13 cellular contexts compared by ENCODE assay signal in the genomic region with DNA sequence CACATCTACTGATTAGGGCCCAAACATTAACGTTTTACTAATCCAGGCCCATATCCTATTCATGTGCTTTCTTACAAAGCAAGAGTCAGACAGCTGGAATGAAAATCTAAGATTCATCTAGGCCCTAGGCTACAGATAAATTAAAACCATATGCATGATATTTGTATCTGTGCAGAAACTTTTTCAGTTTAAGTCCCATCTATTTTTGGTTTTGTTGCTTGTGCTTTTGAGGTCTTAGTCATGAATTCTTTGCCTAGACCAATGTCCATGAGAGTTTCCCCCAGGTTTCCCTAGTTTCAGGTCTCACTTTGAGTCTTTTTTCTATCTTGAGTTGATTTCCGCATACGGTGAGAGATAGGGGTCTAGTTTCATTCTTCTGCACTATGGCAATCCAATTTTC. TPM values are rescaled to one million over a fixed set of nuclear protein-coding genes. Genes with fewer than 3 reads are reported as not detected.
DNase-seq lines count a peak whose midpoint lies in the region; ATAC-seq and TF ChIP-seq lines count a peak whose summit lies in the region.
"Had no signal": no experiment of that assay in that cellular context is flagged by ENCODE, and none has a peak within 500 bp of the region (broad histone marks: within the 10 kb centered on the region; RNA-seq: fewer than 3 reads in every experiment).

No MANE protein-coding gene starts in this region.

- H3K4me1 ChIP-seq in Caco-2, result peaks cover 47% of the 10 kb centered on the region
- peaks cover 30% of the 10 kb centered on the region for H3K4me1 ChIP-seq in osteoblast (ENCODE audit: insufficient read depth, low read length)

- H3K9me3 ChIP-seq in Caco-2, result no peaks in the 10 kb centered on the region
- no peaks in the 10 kb centered on the region for H3K9me3 ChIP-seq in osteoblast (ENCODE audit: low read depth, low read length)
- H3K9me3 ChIP-seq: SJSA1 had no signal

- TF ChIP-seq CTCF in Caco-2 (IDR thresholded peaks at IDR 0.05; ENCODE audit: insufficient read depth in 1 of 2, low read depth in 1 of 2, low read length in 1 of 2, severe bottlenecking in 1 of 2, unreplicated experiment in 1 of 2) (no peak), osteoblast (IDR thresholded peaks at IDR 0.05; ENCODE audit: extremely low read depth, low read depth, low read length) (no peak)

- no peak overlapping the region for H3K4me3 Mint-ChIP-seq in Caco-2 (ENCODE audit: unreplicated experiment)
- H3K4me3 Mint-ChIP-seq: nephron progenitor cell had no signal

- H3K36me3 ChIP-seq in Caco-2 (ENCODE audit: control insufficient read depth, insufficient read depth, low read length) (peaks cover 6% of the 10 kb centered on the region), osteoblast (ENCODE audit: insufficient read depth, low read length) (peaks cover 12% of the 10 kb centered on the region)
- H3K36me3 ChIP-seq: brain microvascular endothelial cell had no signal

- peaks cover 99% of the 10 kb centered on the region for H3K79me2 ChIP-seq in osteoblast (ENCODE audit: insufficient read depth, low read length)

- H4K20me1 ChIP-seq in osteoblast (ENCODE audit: insufficient read depth, low read length), result peaks cover 86% of the 10 kb centered on the region

- POLR2A ChIA-PET in Caco-2 (lab: Charles Lee), result interaction anchor here (0.5 to 2.0 kb wide), 5 partner anchors 13 to 120 kb away, joined by 3 to 23 read pairs (median 5); a partner anchor contains a TSS

- H3K27me3 ChIP-seq in Caco-2 (replicated peaks; ENCODE audit: control insufficient read depth, insufficient read depth, low read length), result no peaks in the 10 kb centered on the region
- no peaks in the 10 kb centered on the region for H3K27me3 ChIP-seq in osteoblast (ENCODE audit: insufficient read depth, low read length)
- H3K27me3 ChIP-seq: brain microvascular endothelial cell, SJSA1 had no signal

- peaks cover 66% of the 10 kb centered on the region for H3K4me1 Mint-ChIP-seq in Caco-2 (ENCODE audit: low read depth, unreplicated experiment)

- BruUV-seq in Caco-2 (replicated peaks; lab: Mats Ljungman, UMichigan), result no TSS peak

- no peak overlapping the region for H3K4me3 ChIP-seq in Caco-2 (ENCODE audit: low read depth, low read length)
- no peak overlapping the region for H3K4me3 ChIP-seq in osteoblast (ENCODE audit: insufficient read depth, low read length)
- H3K4me3 ChIP-seq: SJSA1 had no signal

- peak; percentile 4 for ATAC-seq in HG02885 (IDR thresholded peaks at IDR 0.05; ENCODE audit: poor library complexity, unreplicated experiment)

- no peaks in the 10 kb centered on the region for H3K27me3 Mint-ChIP-seq in Caco-2 (ENCODE audit: insufficient read depth, unreplicated experiment)

- no peak overlapping the region for H2AFZ ChIP-seq in osteoblast (ENCODE audit: low read length)

- H3K27ac ChIP-seq in osteoblast (ENCODE audit: low read depth, low read length), result no peak overlapping the region
- H3K27ac ChIP-seq: brain microvascular endothelial cell, SJSA1 had no signal

- intact Hi-C loops in Caco-2 (cut with micrococcal nuclease; ENCODE audit: unreplicated experiment), result loop anchor here (1.0 to 10.0 kb wide), 3 partner anchors 16 to 396 kb away; a partner anchor contains a TSS

- H3K4me2 ChIP-seq in osteoblast (ENCODE audit: insufficient read depth, low read length), result no peak overlapping the region

- DNase-seq in Caco-2, result no peak
- peak; percentile 78 for DNase-seq in amniotic stem cell (lab: John Stamatoyannopoulos, UW)
- peak; percentile 38 for DNase-seq in osteoblast (ENCODE audit: insufficient read length, low spot score, missing footprints)
- DNase-seq in T1000 (lab: John Stamatoyannopoulos, UW), result no peak
- DNase-seq in SKM-1 treated with dmso at 0.1 percent for 144 hours (lab: John Stamatoyannopoulos, UW; ENCODE audit: unreplicated experiment), result no peak
- DNase-seq in NCI-H2171 treated with DMSO at 0.1 percent for 48 hours (lab: John Stamatoyannopoulos, UW), result no peak
- DNase-seq: activated CD4-positive, alpha-beta T cell treated with anti-CD3 and anti-CD28 coated beads, Interleukin-2, amount 50 U/mL, for 48 hours; brain microvascular endothelial cell; DMS53; NCI-H524 treated with DMSO at 0.1 percent for 48 hours; nephron progenitor cell had no signal

- CTCF ChIA-PET in Caco-2 (lab: Charles Lee), result interaction anchor here (0.5 to 2.4 kb wide), 7 partner anchors 18 to 248 kb away, joined by 3 to 17 read pairs (median 8); a partner anchor contains a TSS

- no peaks in the 10 kb centered on the region for H3K9me3 Mint-ChIP-seq in Caco-2 (ENCODE audit: unreplicated experiment)
- H3K9me3 Mint-ChIP-seq: nephron progenitor cell had no signal

- H3K36me3 Mint-ChIP-seq in Caco-2 (ENCODE audit: insufficient read depth, unreplicated experiment), result peaks cover 82% of the 10 kb centered on the region

- H3K27ac Mint-ChIP-seq in Caco-2 (ENCODE audit: unreplicated experiment), result peak overlapping the region; percentile 22
- H3K27ac Mint-ChIP-seq: nephron progenitor cell had no signal

RNA-seq across cellular contexts. Expression of a gene that starts 20.2 kb away (rescaled TPM):
- total RNA-seq in Caco-2 (2022), result 154 and 157 TPM in 2 replicates
- total RNA-seq in osteoblast, result 23.5 and 26.2 TPM in 2 replicates

RNA-seq across cellular contexts. Expression of a gene that starts 47.3 kb away (rescaled TPM):
- 170 and 188 TPM in 2 replicates for total RNA-seq in Caco-2 (2022)
- 43.3 and 53.2 TPM in 2 replicates for total RNA-seq in osteoblast

RNA-seq across cellular contexts. Expression of a gene that starts 47.6 kb away (rescaled TPM):
- total RNA-seq in Caco-2 (2022), result 12.9 and 13.2 TPM in 2 replicates
- 9.7 and 10.5 TPM in 2 replicates for total RNA-seq in osteoblast

Comparison
In these comparisons a context has a peak if more than half of its experiments do, and no peak if none do; other contexts are left out.
1. DNase-seq: peak in amniotic stem cell (single experiment) and osteoblast (single experiment); none in Caco-2 (0 of 2), T1000 (single experiment), SKM-1 treated with dmso at 0.1 percent for 144 hours (single experiment) and NCI-H2171 treated with DMSO at 0.1 percent for 48 hours (single experiment).